ENCODE assay signal across 1 cellular context in the genomic region with DNA sequence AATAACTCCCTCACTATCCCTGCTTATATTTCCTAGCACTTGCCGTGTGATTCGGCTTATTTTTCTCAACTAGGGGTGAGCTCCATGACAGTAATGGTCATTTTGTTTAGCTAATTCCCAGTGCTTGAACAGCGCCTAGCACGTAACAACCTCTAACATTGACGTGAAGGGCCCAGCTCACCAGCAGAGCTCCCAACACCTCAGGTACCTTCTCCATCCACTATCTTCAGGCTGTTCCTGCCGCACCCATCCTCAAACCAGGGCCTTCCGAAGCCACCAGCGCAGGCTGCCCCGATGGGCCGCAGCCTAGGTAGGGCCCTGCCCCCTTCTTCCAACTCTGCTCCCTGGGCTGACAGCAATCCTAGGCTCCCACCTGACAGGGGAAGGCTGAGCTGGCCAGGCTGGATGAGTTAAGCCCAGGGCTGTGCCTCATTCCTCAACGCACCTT.
A peak's percentile ranks its signal among the peaks of the same experiment; 100 is the strongest.
TF ChIP-seq lines count a peak whose summit lies in the region.

No MANE protein-coding gene starts in this region.

TF ChIP-seq in K562, 482 proteins besides CTCF, POLR2A, EP300 and RAD21 (continued from another document):
- no peak for TF ChIP-seq ZNF41 (CRISPR knock-in tag; conservative IDR thresholded peaks at IDR 0.05)
- TF ChIP-seq SMARCE1 (IDR thresholded peaks at IDR 0.05) = peak; percentile 60; the same call in 1 of the 2 replicates
- TF ChIP-seq, protein P1, sequence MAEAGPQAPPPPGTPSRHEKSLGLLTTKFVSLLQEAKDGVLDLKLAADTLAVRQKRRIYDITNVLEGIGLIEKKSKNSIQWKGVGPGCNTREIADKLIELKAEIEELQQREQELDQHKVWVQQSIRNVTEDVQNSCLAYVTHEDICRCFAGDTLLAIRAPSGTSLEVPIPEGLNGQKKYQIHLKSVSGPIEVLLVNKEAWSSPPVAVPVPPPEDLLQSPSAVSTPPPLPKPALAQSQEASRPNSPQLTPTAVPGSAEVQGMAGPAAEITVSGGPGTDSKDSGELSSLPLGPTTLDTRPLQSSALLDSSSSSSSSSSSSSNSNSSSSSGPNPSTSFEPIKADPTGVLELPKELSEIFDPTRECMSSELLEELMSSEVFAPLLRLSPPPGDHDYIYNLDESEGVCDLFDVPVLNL (CRISPR knock-in tag; IDR thresholded peaks at IDR 0.05; ENCODE audit: low read depth) = 0 out of 2 replicates have a peak, but pooled peaks have one; percentile 28
- TF ChIP-seq E2F3 (CRISPR knock-in tag; IDR thresholded peaks at IDR 0.05) = no peak
- TF ChIP-seq HDGF (IDR thresholded peaks at IDR 0.05) = 0 out of 2 replicates have a peak, but pooled peaks have one; percentile 22
- 0 out of 2 replicates have a peak, but pooled peaks have one; percentile 70 for TF ChIP-seq ZNF232 (CRISPR knock-in tag; IDR thresholded peaks at IDR 0.05)
- TF ChIP-seq FOXK1 (CRISPR knock-in tag; IDR thresholded peaks at IDR 0.05; ENCODE audit: borderline replicate concordance) = 0 out of 2 replicates have a peak, but pooled peaks have one; percentile 40
- TF ChIP-seq, protein P2, sequence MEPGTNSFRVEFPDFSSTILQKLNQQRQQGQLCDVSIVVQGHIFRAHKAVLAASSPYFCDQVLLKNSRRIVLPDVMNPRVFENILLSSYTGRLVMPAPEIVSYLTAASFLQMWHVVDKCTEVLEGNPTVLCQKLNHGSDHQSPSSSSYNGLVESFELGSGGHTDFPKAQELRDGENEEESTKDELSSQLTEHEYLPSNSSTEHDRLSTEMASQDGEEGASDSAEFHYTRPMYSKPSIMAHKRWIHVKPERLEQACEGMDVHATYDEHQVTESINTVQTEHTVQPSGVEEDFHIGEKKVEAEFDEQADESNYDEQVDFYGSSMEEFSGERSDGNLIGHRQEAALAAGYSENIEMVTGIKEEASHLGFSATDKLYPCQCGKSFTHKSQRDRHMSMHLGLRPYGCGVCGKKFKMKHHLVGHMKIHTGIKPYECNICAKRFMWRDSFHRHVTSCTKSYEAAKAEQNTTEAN (CRISPR knock-in tag; IDR thresholded peaks at IDR 0.05) = 0 out of 2 replicates have a peak, but pooled peaks have one; percentile 85
- TF ChIP-seq JUND (IDR thresholded peaks at IDR 0.05; ENCODE audit: borderline replicate concordance, low read depth, low read length) = peak; percentile 22; the same call in 1 of the 2 replicates
- TF ChIP-seq JUND (tag; IDR thresholded peaks at IDR 0.05; ENCODE audit: borderline replicate concordance, low read depth, low read length) = no peak
